Comparison of ENCODE assay signal across 11 cellular contexts in genomic region chr9:123048748-123049147, GRCh38. TPM values are rescaled to one million over a fixed set of nuclear protein-coding genes. Genes with fewer than 3 reads are reported as not detected.
DNase-seq lines count a peak whose midpoint lies in the region; ATAC-seq and TF ChIP-seq lines count a peak whose summit lies in the region.
"Had no signal": no experiment of that assay in that cellular context is flagged by ENCODE, and none has a peak within 500 bp of the region (broad histone marks: within the 10 kb centered on the region; RNA-seq: fewer than 3 reads in every experiment).

No MANE protein-coding gene starts in this region.

- peak overlapping the region; percentile 17 for H3K27ac Mint-ChIP-seq in MCF 10A (ENCODE audit: low read depth, unreplicated experiment)

- CTCF ChIA-PET in MCF 10A (lab: Yijun Ruan, JAX) = interaction anchor here (0.8 to 1.3 kb wide), 2 partner anchors 51 to 301 kb away, joined by 3 to 4 read pairs; no protein-coding TSS in a partner anchor
- CTCF ChIA-PET in mammary epithelial cell (lab: Charles Lee; ENCODE audit: low non-redundant PET) = no interaction called here

- POLR2A ChIA-PET in MCF 10A (lab: Yijun Ruan, JAX) = interaction anchor here (0.6 to 2.3 kb wide), 5 partner anchors 9 to 713 kb away, joined by 4 to 9 read pairs (median 4); no protein-coding TSS in a partner anchor

- H3K4me1 ChIP-seq in mammary epithelial cell (ENCODE audit: insufficient read depth, low read length) (no peaks in the 10 kb centered on the region), muscle layer of duodenum (ENCODE audit: control insufficient read depth in 1 of 2, insufficient read depth in 2 of 2, low read length in 2 of 2) (peaks cover 8 to 30% of the 10 kb centered on the region in 2 donors), uterus (no peaks in the 10 kb centered on the region)

- H2AFZ ChIP-seq in mammary epithelial cell (ENCODE audit: low read depth, low read length) = no peak overlapping the region

- peaks cover 17% of the 10 kb centered on the region for H3K36me3 Mint-ChIP-seq in MCF 10A (ENCODE audit: insufficient read depth, unreplicated experiment)

- peaks cover 20% of the 10 kb centered on the region for H3K4me1 Mint-ChIP-seq in MCF 10A (ENCODE audit: insufficient read depth, unreplicated experiment)

- DNase-seq in MCF 10A (ENCODE audit: unreplicated experiment) (no peak), mammary epithelial cell (no peak), dermis blood vessel endothelial cell (peak; percentile 89), uterus (no peak), COLO668 (lab: John Stamatoyannopoulos, UW; ENCODE audit: unreplicated experiment) (no peak)
- DNase-seq: activated CD8-positive, alpha-beta memory T cell treated with anti-CD3 and anti-CD28 coated beads, Interleukin-2, amount 50 U/mL, for 4 hours; anterior cingulate cortex; right lobe of liver had no signal

- no peaks in the 10 kb centered on the region for H3K27me3 Mint-ChIP-seq in MCF 10A (ENCODE audit: insufficient read depth, unreplicated experiment)

- no peak overlapping the region for H3K4me2 ChIP-seq in mammary epithelial cell (ENCODE audit: insufficient read depth, low read depth, low read length)

- H3K36me3 ChIP-seq in mammary epithelial cell (ENCODE audit: insufficient read depth, low read length) = no peaks in the 10 kb centered on the region
- H3K36me3 ChIP-seq in muscle layer of duodenum (ENCODE audit: control insufficient read depth in 1 of 2, insufficient read depth in 2 of 2, low read length in 2 of 2) = no peaks in the 10 kb centered on the region
- no peaks in the 10 kb centered on the region for H3K36me3 ChIP-seq in uterus

- no TSS peak for BruUV-seq in MCF 10A (replicated peaks; lab: Mats Ljungman, UMichigan)
- BruUV-seq in mammary epithelial cell (replicated peaks; lab: Mats Ljungman, UMichigan) = no TSS peak

- dilution Hi-C loops in mammary epithelial cell (cut with HindIII; ENCODE audit: low sequenced_read_pairs) = no loop called here

- no peaks in the 10 kb centered on the region for H3K9me3 Mint-ChIP-seq in MCF 10A (ENCODE audit: unreplicated experiment)

- H3K27me3 ChIP-seq in mammary epithelial cell (ENCODE audit: insufficient read depth, low read length) (no peaks in the 10 kb centered on the region), muscle layer of duodenum (ENCODE audit: low read depth, low read length) (no peaks in the 10 kb centered on the region), uterus (no peaks in the 10 kb centered on the region)
- H3K27me3 ChIP-seq: right lobe of liver had no signal

- in situ Hi-C loops in mammary epithelial cell (cut with MboI; ENCODE audit: low sequenced_read_pairs in 2 of 2) = no loop called here

- H3K79me2 ChIP-seq in mammary epithelial cell (ENCODE audit: insufficient read depth, low read length) = no peaks in the 10 kb centered on the region

- no peaks in the 10 kb centered on the region for H4K20me1 ChIP-seq in mammary epithelial cell (ENCODE audit: insufficient read depth, low read length)

- H3K9me3 ChIP-seq in mammary epithelial cell (replicated peaks; ENCODE audit: insufficient read depth, low read length) = no peaks in the 10 kb centered on the region
- H3K9me3 ChIP-seq in muscle layer of duodenum (ENCODE audit: control insufficient read depth in 1 of 2, low read length in 2 of 2) = no peaks in the 10 kb centered on the region
- H3K9me3 ChIP-seq in uterus = no peaks in the 10 kb centered on the region
- H3K9me3 ChIP-seq: right lobe of liver had no signal

- no peak overlapping the region for H3K4me3 Mint-ChIP-seq in MCF 10A (ENCODE audit: unreplicated experiment)

- ATAC-seq in GM19023 (IDR thresholded peaks at IDR 0.05; ENCODE audit: unreplicated experiment) (no peak), HG02588 (IDR thresholded peaks at IDR 0.05; ENCODE audit: unreplicated experiment) (no peak)

- no peak overlapping the region for H3K4me3 ChIP-seq in mammary epithelial cell (replicated peaks in 1 of 3; ENCODE audit: insufficient read depth in 1 of 3, low read depth in 2 of 3, low read length in 3 of 3)
- no peak overlapping the region for H3K4me3 ChIP-seq in muscle layer of duodenum (ENCODE audit: low read depth in 1 of 2, low read length in 2 of 2)
- no peak overlapping the region for H3K4me3 ChIP-seq in uterus
- H3K4me3 ChIP-seq: right lobe of liver had no signal

- intact Hi-C loops in MCF 10A (cut with micrococcal nuclease) = no loop called here
- intact Hi-C loops in mammary epithelial cell (cut with micrococcal nuclease) = no loop called here
- intact Hi-C loops in uterus (cut with DNase I; ENCODE audit: low total_unique reads) = no loop called here

- no peak overlapping the region for H3K27ac ChIP-seq in mammary epithelial cell (ENCODE audit: insufficient read depth, low read depth, low read length)
- H3K27ac ChIP-seq in muscle layer of duodenum (ENCODE audit: low read length) = peak overlapping the region; percentile 12
- peak overlapping the region; percentile 64 to 78 for H3K27ac ChIP-seq in uterus

- 50% methylated on average over 2 of the region's 2 CpGs for WGBS in mammary epithelial cell (ENCODE audit: low coverage, missing lambda C conversion rate)

- H3K9ac ChIP-seq in mammary epithelial cell (ENCODE audit: insufficient read depth, low read length) = no peak overlapping the region

- no peak for TF ChIP-seq POLR2A in uterus (IDR thresholded peaks at IDR 0.05)

- TF ChIP-seq CTCF in MCF 10A (IDR thresholded peaks at IDR 0.05; ENCODE audit: unreplicated experiment) = no peak
- TF ChIP-seq CTCF in mammary epithelial cell (conservative IDR thresholded peaks at IDR 0.05 in 1 of 2, IDR thresholded peaks at IDR 0.05 in 1 of 2; ENCODE audit: extremely low read depth in 1 of 2, insufficient read depth in 1 of 2, low read depth in 1 of 2, low read length in 2 of 2) = no peak
- TF ChIP-seq CTCF in uterus (IDR thresholded peaks at IDR 0.05) = no peak

RNA-seq across cellular contexts. Expression of gene GPR21, which starts 15.3 kb away (rescaled TPM):
- total RNA-seq in MCF 10A (2022) = 0.37 TPM in 1 of 2 replicates, not detected in the other
- 1 to 10 TPM; 1.2 to 1.5 TPM for total RNA-seq in mammary epithelial cell
- not detected for polyA plus RNA-seq in mammary epithelial cell
- polyA minus RNA-seq in mammary epithelial cell = not detected
- total RNA-seq in dermis blood vessel endothelial cell = 0.33 and 0.68 TPM in 2 replicates
- 1 to 10 TPM in 3 of 4 donors, not detected in 1; 1.5 to 7.2 (median 4.3) TPM for total RNA-seq in uterus
